Comparison of ENCODE assay signal across 14 cellular contexts in genomic region chr7:140695381-140695780, GRCh38. TPM values are rescaled to one million over a fixed set of nuclear protein-coding genes. Genes with fewer than 3 reads are reported as not detected.
DNase-seq lines count a peak whose midpoint lies in the region; FAIRE-seq and TF ChIP-seq lines count a peak whose summit lies in the region.
"Had no signal": no experiment of that assay in that cellular context is flagged by ENCODE, and none has a peak within 500 bp of the region (broad histone marks: within the 10 kb centered on the region; RNA-seq: fewer than 3 reads in every experiment).

No MANE protein-coding gene starts in this region.

- TF ChIP-seq POLR2A in testis (IDR thresholded peaks at IDR 0.05) (no peak), vagina (IDR thresholded peaks at IDR 0.05) (no peak)

- no peaks in the 10 kb centered on the region for H3K27me3 Mint-ChIP-seq in nephron (ENCODE audit: low read depth)

- peak overlapping the region; percentile 38 to 59 (median 41) for H3K4me3 Mint-ChIP-seq in nephron

- H3K4me3 ChIP-seq in GM23248 (no peak overlapping the region), dorsolateral prefrontal cortex (no peak overlapping the region), testis (peak overlapping the region in 1 of 2 donors; percentile 76), vagina (no peak overlapping the region)

- peaks cover 6% of the 10 kb centered on the region; the same call in 1 of the 2 replicates for H3K4me1 ChIP-seq in GM23248 (ENCODE audit: insufficient read depth)
- peaks cover 21% of the 10 kb centered on the region for H3K4me1 ChIP-seq in testis
- H3K4me1 ChIP-seq in vagina = peaks cover 33% of the 10 kb centered on the region

- no peak for DNase-seq in GM23248
- DNase-seq in dorsolateral prefrontal cortex = peak in 1 of 10 donors; percentile 33
- DNase-seq in urothelium cell line (ENCODE audit: low spot score) = no peak
- no peak for DNase-seq in NCI-H69 (lab: John Stamatoyannopoulos, UW)
- DNase-seq in testis = no peak
- DNase-seq in vagina (ENCODE audit: extremely low spot score in 2 of 2) = no peak
- DNase-seq: activated CD4-positive, alpha-beta T cell treated with anti-CD3 and anti-CD28 coated beads for 4 hours; effector CD4-positive, alpha-beta T cell; NCI-H2081 treated with DMSO at 0.1 percent for 48 hours had no signal

- no peaks in the 10 kb centered on the region for H4K20me1 ChIP-seq in GM23248 (ENCODE audit: insufficient read depth)

- H2AFZ ChIP-seq in GM23248 = peak overlapping the region; percentile 78; the same call in 1 of the 2 replicates

- H3K9ac ChIP-seq in GM23248 = 0 out of 2 replicates have a peak overlapping the region, but pooled peaks have one; percentile 90

- H3K27ac ChIP-seq in C4-2B = peak overlapping the region; percentile 92; the same call in 1 of the 2 replicates
- H3K27ac ChIP-seq in GM23248 = no peak overlapping the region
- peak overlapping the region in 53 of 59 donors; percentile 87 to 100 (median 97) for H3K27ac ChIP-seq in dorsolateral prefrontal cortex
- peak overlapping the region in 1 of 2 donors; percentile 94 for H3K27ac ChIP-seq in testis
- H3K27ac ChIP-seq in vagina = no peak overlapping the region

- no peak for FAIRE-seq in urothelium cell line (lab: Jason Lieb, UNC)
- FAIRE-seq: pancreas had no signal

- WGBS in GM23248 (ENCODE audit: low coverage in 1 of 2, low lambda C conversion rate in 2 of 2, missing lambda C conversion rate in 2 of 2), 2 experiments = 87 to 95% methylated on average over 11 of the region's 11 CpGs
- 48 to 75% methylated on average over 10 to 11 of the region's 11 CpGs for WGBS in testis, 2 donors

- H3K36me3 ChIP-seq in GM23248 (ENCODE audit: low read depth) = no peaks in the 10 kb centered on the region
- no peaks in the 10 kb centered on the region for H3K36me3 ChIP-seq in testis (ENCODE audit: low read depth, missing control alignments)
- H3K36me3 ChIP-seq in vagina = peaks cover 3 to 8% of the 10 kb centered on the region in 2 donors
- H3K36me3 ChIP-seq: pancreas had no signal

- no peaks in the 10 kb centered on the region for H3K27me3 ChIP-seq in GM23248 (replicated peaks; ENCODE audit: insufficient read depth)
- H3K27me3 ChIP-seq in dorsolateral prefrontal cortex = no peaks in the 10 kb centered on the region
- H3K27me3 ChIP-seq in testis = no peaks in the 10 kb centered on the region
- H3K27me3 ChIP-seq in vagina = no peaks in the 10 kb centered on the region
- H3K27me3 ChIP-seq: pancreas, suprapubic skin had no signal

- peaks cover 5% of the 10 kb centered on the region; the same call in 1 of the 2 replicates for H3F3A ChIP-seq in GM23248 (ENCODE audit: insufficient read depth)

- in situ Hi-C loops in GM23248 (cut with MboI) = no loop called here

- H3K79me2 ChIP-seq in GM23248 (ENCODE audit: insufficient read depth) = peaks cover 32% of the 10 kb centered on the region

- H3K27ac Mint-ChIP-seq in nephron = peak overlapping the region; percentile 96 to 100 (median 100)

- no peak overlapping the region for H3K4me2 ChIP-seq in GM23248 (ENCODE audit: unreplicated experiment)

- H3K4me1 Mint-ChIP-seq in nephron = peaks cover 33% of the 10 kb centered on the region

- H3K9me3 ChIP-seq in GM23248 (ENCODE audit: low read depth) = no peaks in the 10 kb centered on the region
- no peaks in the 10 kb centered on the region for H3K9me3 ChIP-seq in testis
- no peaks in the 10 kb centered on the region for H3K9me3 ChIP-seq in vagina
- H3K9me3 ChIP-seq: pancreas, suprapubic skin had no signal

- TF ChIP-seq CTCF in C4-2B (conservative IDR thresholded peaks at IDR 0.05) = no peak
- no peak for TF ChIP-seq CTCF in dorsolateral prefrontal cortex (IDR thresholded peaks at IDR 0.05 in 54 of 56, conservative IDR thresholded peaks at IDR 0.05 in 2 of 56; ENCODE audit: low read depth in 1 of 56, partially characterized antibody in 56 of 56)
- no peak for TF ChIP-seq CTCF in nephron (IDR thresholded peaks at IDR 0.05; ENCODE audit: unreplicated experiment in 3 of 3)
- TF ChIP-seq CTCF in testis (IDR thresholded peaks at IDR 0.05) = no peak
- TF ChIP-seq CTCF in vagina (IDR thresholded peaks at IDR 0.05) = no peak

- intact Hi-C loops in dorsolateral prefrontal cortex (cut with DNase I) (loop anchor here in 1 of 2 donors (2.0 to 5.0 kb wide), 3 partner anchors 21 to 317 kb away; partner anchors contain the start of genes BRAF and MRPS33), testis (cut with DNase I; ENCODE audit: low total_unique reads) (no loop called here), vagina (cut with DNase I) (no loop called here)

- no peaks in the 10 kb centered on the region for H3K9me2 ChIP-seq in GM23248 (ENCODE audit: insufficient read depth)

- peaks cover 20% of the 10 kb centered on the region for H3K36me3 Mint-ChIP-seq in nephron (ENCODE audit: low read depth)

- no peaks in the 10 kb centered on the region for H3K9me3 Mint-ChIP-seq in nephron
- H3K9me3 Mint-ChIP-seq: activated T-helper 2 cell treated with anti-CD3 and anti-CD28 coated beads, Interferon-gamma antibody, Interleukin-2, Interleukin-4, amounts not matched to agents 10 μg/mL and 5 μg/mL and 100 μg/mL, durations not matched to agents 14 hours and 24 hours and 36 hours had no signal

RNA-seq across cellular contexts. Expression of gene NDUFB2, which starts 1.1 kb away (rescaled TPM):
- 236 and 324 TPM in 2 replicates for total RNA-seq in GM23248 (2014; rRNA removed; shearing (Covaris generic))
- 411 and 432 TPM in 2 replicates for polyA plus RNA-seq in GM23248 (2016; fragmentation: Nextera tagmentation; extraction: Ambion mirVana)
- 100 to 1,000 TPM; 147 to 282 (median 221) TPM for total RNA-seq in dorsolateral prefrontal cortex
- total RNA-seq in testis = 100 to 1,000 TPM; 187 to 292 TPM
- polyA plus RNA-seq in testis (ENCODE audit: insufficient read depth, low read depth, low replicate concordance) = 180 TPM
- 257 TPM for total RNA-seq in vagina

RNA-seq across cellular contexts. Expression of gene ADCK2, which starts 22.6 kb away (rescaled TPM):
- total RNA-seq in GM23248 (2014; rRNA removed; shearing (Covaris generic)) = 27.1 and 29.0 TPM in 2 replicates
- polyA plus RNA-seq in GM23248 (2016; fragmentation: Nextera tagmentation; extraction: Ambion mirVana) (9.1 and 10.0 TPM in 2 replicates), testis (ENCODE audit: insufficient read depth, low read depth, low replicate concordance) (12.9 TPM)
- total RNA-seq in dorsolateral prefrontal cortex (10 to 100 TPM; 18.7 to 40.2 (median 29.5) TPM), testis (10 to 100 TPM; 20.4 to 21.2 TPM), vagina (21.1 TPM)

RNA-seq across cellular contexts. Expression of gene DENND2A, which starts 54.8 kb away (rescaled TPM):
- 2.2 and 2.4 TPM in 2 replicates for total RNA-seq in GM23248 (2014; rRNA removed; shearing (Covaris generic))
- polyA plus RNA-seq in GM23248 (2016; fragmentation: Nextera tagmentation; extraction: Ambion mirVana) = 0.78 and 1.6 TPM in 2 replicates
- total RNA-seq in dorsolateral prefrontal cortex = 10 to 100 TPM; 19.7 to 79.9 (median 34.1) TPM
- 1 to 10 TPM; 4.1 to 5.5 TPM for total RNA-seq in testis
- polyA plus RNA-seq in testis (ENCODE audit: insufficient read depth, low read depth, low replicate concordance) = 8.5 TPM
- 17.4 TPM for total RNA-seq in vagina
- total RNA-seq: activated T-helper 2 cell treated with anti-CD3 and anti-CD28 coated beads, Interferon-gamma antibody, Interleukin-2, Interleukin-4, amounts not matched to agents 10 μg/mL and 5 μg/mL and 100 μg/mL, durations not matched to agents 14 hours and 24 hours and 36 hours had no signal

Comparison
In these comparisons a context has a peak if more than half of its experiments do, and no peak if none do; other contexts are left out.
1. H3K27ac ChIP-seq: peak in C4-2B (single experiment) and dorsolateral prefrontal cortex (53 of 59); none in GM23248 (single experiment) and vagina (single experiment).